Comparison of ENCODE assay signal across 1 cellular context in the genomic region with DNA sequence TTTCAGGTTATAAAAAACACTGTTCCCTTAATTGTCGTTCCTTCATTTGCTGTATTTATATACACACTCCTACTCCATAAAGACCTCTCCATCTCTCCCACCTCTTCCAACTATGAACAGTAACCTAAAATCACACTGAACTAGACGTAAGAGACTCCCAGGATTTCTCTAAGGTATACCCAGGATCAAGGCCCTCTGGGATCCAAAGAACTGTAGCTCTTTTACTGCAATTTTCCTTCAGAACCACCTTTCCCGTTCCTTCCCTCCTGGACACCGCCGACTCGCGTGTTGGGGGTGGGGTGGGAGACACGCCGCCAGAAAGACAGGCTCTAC.
TF ChIP-seq lines count a peak whose summit lies in the region.

No MANE protein-coding gene starts in this region.

TF ChIP-seq in liver, 16 proteins besides CTCF, POLR2A, EP300 and RAD21 (continued from another document):
- TF ChIP-seq, protein P1, sequence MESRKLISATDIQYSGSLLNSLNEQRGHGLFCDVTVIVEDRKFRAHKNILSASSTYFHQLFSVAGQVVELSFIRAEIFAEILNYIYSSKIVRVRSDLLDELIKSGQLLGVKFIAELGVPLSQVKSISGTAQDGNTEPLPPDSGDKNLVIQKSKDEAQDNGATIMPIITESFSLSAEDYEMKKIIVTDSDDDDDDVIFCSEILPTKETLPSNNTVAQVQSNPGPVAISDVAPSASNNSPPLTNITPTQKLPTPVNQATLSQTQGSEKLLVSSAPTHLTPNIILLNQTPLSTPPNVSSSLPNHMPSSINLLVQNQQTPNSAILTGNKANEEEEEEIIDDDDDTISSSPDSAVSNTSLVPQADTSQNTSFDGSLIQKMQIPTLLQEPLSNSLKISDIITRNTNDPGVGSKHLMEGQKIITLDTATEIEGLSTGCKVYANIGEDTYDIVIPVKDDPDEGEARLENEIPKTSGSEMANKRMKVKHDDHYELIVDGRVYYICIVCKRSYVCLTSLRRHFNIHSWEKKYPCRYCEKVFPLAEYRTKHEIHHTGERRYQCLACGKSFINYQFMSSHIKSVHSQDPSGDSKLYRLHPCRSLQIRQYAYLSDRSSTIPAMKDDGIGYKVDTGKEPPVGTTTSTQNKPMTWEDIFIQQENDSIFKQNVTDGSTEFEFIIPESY (IDR thresholded peaks at IDR 0.05), result no peak
- TF ChIP-seq TAF1 (conservative IDR thresholded peaks at IDR 0.05) (no peak), RXRA (IDR thresholded peaks at IDR 0.05) (no peak)
TF ChIP-seq in liver: peak in this region for 0.
